In genomic region chr3:52196977-52197376, GRCh38 we compare ENCODE assay signal across 10 cellular contexts. TPM values are rescaled to one million over a fixed set of nuclear protein-coding genes. Genes with fewer than 3 reads are reported as not detected.
DNase-seq lines count a peak whose midpoint lies in the region; ATAC-seq and TF ChIP-seq lines count a peak whose summit lies in the region.
"Had no signal": no experiment of that assay in that cellular context is flagged by ENCODE, and none has a peak within 500 bp of the region (broad histone marks: within the 10 kb centered on the region; RNA-seq: fewer than 3 reads in every experiment).

No MANE protein-coding gene starts in this region.

- BruUV-seq in HCT116 (replicated peaks; lab: Mats Ljungman, UMichigan): no TSS peak

- H3K36me3 ChIP-seq in HCT116 (ENCODE audit: control insufficient read depth in 1 of 2, insufficient read depth in 2 of 2, low read length in 2 of 2): peaks cover 12 to 17% of the 10 kb centered on the region in 2 experiments; a peak in 3 of 4 replicates

- POLR2A ChIA-PET in HCT116 (lab: Charles Lee): interaction anchor here (0.9 to 1.5 kb wide), 4 partner anchors 8 to 214 kb away, joined by 3 to 4 read pairs (median 3); partner anchors contain the start of genes ACY1 and POC1A

- H3K27me3 ChIP-seq in HCT116 (ENCODE audit: insufficient read depth, low read length): no peaks in the 10 kb centered on the region

- no peak for TF ChIP-seq POLR2A in HCT116 (IDR thresholded peaks at IDR 0.05; ENCODE audit: borderline replicate concordance, extremely low read depth, insufficient read depth, insufficient read length)

- peak overlapping the region in 1 of 2 experiments; percentile 89; a peak in 3 of 4 replicates for H3K4me3 ChIP-seq in HCT116 (replicated peaks in 1 of 2; ENCODE audit: low read depth in 1 of 2, low read length in 2 of 2)

- peak overlapping the region; percentile 91 for H3K4me2 ChIP-seq in HCT116 (ENCODE audit: low read length)

- peaks cover 9 to 33% of the 10 kb centered on the region in 2 experiments for H3K4me1 ChIP-seq in HCT116 (ENCODE audit: control insufficient read depth in 1 of 2, insufficient read depth in 2 of 2, low read length in 2 of 2)

- peaks cover 25% of the 10 kb centered on the region for H3K79me2 ChIP-seq in HCT116 (ENCODE audit: insufficient read depth, low read length)

- H3K4me1 Mint-ChIP-seq in dendritic cell treated with granulocyte-macrophage colony-stimulating factor and Interleukin-4, amounts not matched to agents 40 ng/mL and 50 ng/mL, for 4 days (ENCODE audit: low read depth): peaks cover 79% of the 10 kb centered on the region
- H3K4me1 Mint-ChIP-seq in natural killer cell (peaks cover 21 to 40% of the 10 kb centered on the region in 2 donors), endothelial cell (ENCODE audit: unreplicated experiment) (peaks cover 21% of the 10 kb centered on the region)

- H3K9me3 Mint-ChIP-seq in dendritic cell treated with granulocyte-macrophage colony-stimulating factor and Interleukin-4, amounts not matched to agents 40 ng/mL and 50 ng/mL, for 4 days: no peaks in the 10 kb centered on the region
- H3K9me3 Mint-ChIP-seq in natural killer cell (no peaks in the 10 kb centered on the region), endothelial cell (ENCODE audit: unreplicated experiment) (no peaks in the 10 kb centered on the region)

- no peaks in the 10 kb centered on the region for H3K27me3 Mint-ChIP-seq in dendritic cell treated with granulocyte-macrophage colony-stimulating factor and Interleukin-4, amounts not matched to agents 40 ng/mL and 50 ng/mL, for 4 days
- H3K27me3 Mint-ChIP-seq in natural killer cell (ENCODE audit: low read depth in 2 of 2): no peaks in the 10 kb centered on the region
- peaks cover 3% of the 10 kb centered on the region for H3K27me3 Mint-ChIP-seq in endothelial cell (ENCODE audit: unreplicated experiment)

- no peak overlapping the region for H3K4me3 Mint-ChIP-seq in dendritic cell treated with granulocyte-macrophage colony-stimulating factor and Interleukin-4, amounts not matched to agents 40 ng/mL and 50 ng/mL, for 4 days
- H3K4me3 Mint-ChIP-seq in natural killer cell: peak overlapping the region; percentile 95
- no peak overlapping the region for H3K4me3 Mint-ChIP-seq in endothelial cell (ENCODE audit: unreplicated experiment)

- H3K27ac Mint-ChIP-seq in dendritic cell treated with granulocyte-macrophage colony-stimulating factor and Interleukin-4, amounts not matched to agents 40 ng/mL and 50 ng/mL, for 4 days: peak overlapping the region; percentile 95
- H3K27ac Mint-ChIP-seq in natural killer cell: peak overlapping the region; percentile 96 to 98
- H3K27ac Mint-ChIP-seq in endothelial cell (ENCODE audit: unreplicated experiment): no peak overlapping the region

- intact Hi-C loops in HCT116 (cut with micrococcal nuclease): no loop called here
- intact Hi-C loops in dendritic cell treated with granulocyte-macrophage colony-stimulating factor and Interleukin-4, amounts not matched to agents 40 ng/mL and 50 ng/mL, for 4 days (cut with micrococcal nuclease): no loop called here
- intact Hi-C loops in natural killer cell (cut with micrococcal nuclease): no loop called here

- H2AFZ ChIP-seq in HCT116 (ENCODE audit: low read depth, low read length, poor library complexity, severe bottlenecking): no peak overlapping the region

- H4K20me1 ChIP-seq in HCT116 (ENCODE audit: insufficient read depth): no peaks in the 10 kb centered on the region

- no peak for ATAC-seq in HCT116
- ATAC-seq in natural killer cell: no peak
- no peak for ATAC-seq in HG02885 (IDR thresholded peaks at IDR 0.05; ENCODE audit: poor library complexity, unreplicated experiment)

- no peaks in the 10 kb centered on the region for H3K9me2 ChIP-seq in HCT116 (ENCODE audit: insufficient read depth)

- RAD21 ChIA-PET in HCT116 (lab: Charles Lee; ENCODE audit: low non-redundant PET in 1 of 2, low total read pairs in 2 of 2, uncharacterized antibody in 2 of 2, unreplicated experiment in 2 of 2): no interaction called here

- H3K27ac ChIP-seq in 22Rv1 (peak overlapping the region; percentile 57), HCT116 (ENCODE audit: low read depth, low read length) (peak overlapping the region; percentile 87; the same call in 1 of the 2 replicates)

- no peak for TF ChIP-seq RAD21 in HCT116 (IDR thresholded peaks at IDR 0.05; ENCODE audit: low read depth)

- TF ChIP-seq CTCF in 22Rv1 (IDR thresholded peaks at IDR 0.05) (no peak), HCT116 (IDR thresholded peaks at IDR 0.05 in 2 of 3, conservative IDR thresholded peaks at IDR 0.05 in 1 of 3; ENCODE audit: borderline replicate concordance in 1 of 3, insufficient read depth in 1 of 3, low read depth in 2 of 3, low read length in 2 of 3) (no peak), natural killer cell (IDR thresholded peaks at IDR 0.05) (no peak), endothelial cell (IDR thresholded peaks at IDR 0.05; ENCODE audit: unreplicated experiment) (no peak)

- no peaks in the 10 kb centered on the region for H3K9me3 ChIP-seq in HCT116 (ENCODE audit: control insufficient read depth in 1 of 2, insufficient read depth in 1 of 2, low read depth in 1 of 2, low read length in 2 of 2)

- H3K36me3 Mint-ChIP-seq in dendritic cell treated with granulocyte-macrophage colony-stimulating factor and Interleukin-4, amounts not matched to agents 40 ng/mL and 50 ng/mL, for 4 days (ENCODE audit: low read depth): peaks cover 35% of the 10 kb centered on the region
- H3K36me3 Mint-ChIP-seq in natural killer cell (no peaks in the 10 kb centered on the region), endothelial cell (ENCODE audit: low read depth, unreplicated experiment) (peaks cover 14% of the 10 kb centered on the region)

- CTCF ChIA-PET in HCT116 (lab: Charles Lee): interaction anchor here (1.4 to 1.9 kb wide), 2 partner anchors 24 to 195 kb away, joined by 3 to 7 read pairs; no protein-coding TSS in a partner anchor

- no peak for DNase-seq in HCT116 (ENCODE audit: low read depth, low spot score)
- no peak for DNase-seq in natural killer cell
- DNase-seq in endothelial cell (ENCODE audit: low spot score): no peak
- DNase-seq in AG08395 (ENCODE audit: low spot score): no peak
- no peak for DNase-seq in hypothalamus (lab: John Stamatoyannopoulos, UW)

- H3K9ac ChIP-seq in HCT116 (ENCODE audit: low read length): peak overlapping the region; percentile 80

TF ChIP-seq in HCT116, 20 proteins besides CTCF, POLR2A, EP300 and RAD21 (continues in another document):
- TF ChIP-seq JUND (IDR thresholded peaks at IDR 0.05) (no peak), EZH2 (IDR thresholded peaks at IDR 0.05) (no peak), REST (IDR thresholded peaks at IDR 0.05; ENCODE audit: low read depth) (no peak), EGR1 (IDR thresholded peaks at IDR 0.05; ENCODE audit: low read depth) (no peak), SP1 (IDR thresholded peaks at IDR 0.05; ENCODE audit: low read depth) (no peak)

RNA-seq across cellular contexts. Expression of gene ALAS1, which starts 1.0 kb away (rescaled TPM):
- total RNA-seq in HCT116 (2021; ENCODE audit: unreplicated experiment) (74.0 TPM), natural killer cell (10 to 100 TPM; 17.0 to 34.5 (median 33.4) TPM), endothelial cell (ENCODE audit: unreplicated experiment) (59.1 TPM)
- 97.3 and 97.6 TPM in 2 replicates for polyA plus RNA-seq in HCT116 (2012)

RNA-seq across cellular contexts. Expression of gene TLR9, which starts 28.5 kb away (rescaled TPM):
- 0.15 TPM for total RNA-seq in HCT116 (2021; ENCODE audit: unreplicated experiment)
- polyA plus RNA-seq in HCT116 (2012): 0.14 and 0.16 TPM in 2 replicates
- under 1 TPM in 2 of 3 donors, not detected in 1; 0.20 to 0.21 TPM for total RNA-seq in natural killer cell
- not detected for total RNA-seq in endothelial cell (ENCODE audit: unreplicated experiment)
- total RNA-seq: epithelial cell of proximal tubule, lung microvascular endothelial cell had no signal

RNA-seq across cellular contexts. Expression of gene TWF2, which starts 42.0 kb away (rescaled TPM):
- total RNA-seq in HCT116 (2021; ENCODE audit: unreplicated experiment) (100 TPM), natural killer cell (10 to 100 TPM; 49.2 to 76.6 (median 52.0) TPM), endothelial cell (ENCODE audit: unreplicated experiment) (85.3 TPM)
- polyA plus RNA-seq in HCT116 (2012): 139 and 142 TPM in 2 replicates

RNA-seq across cellular contexts. Expression of gene POC1A, which starts 42.8 kb away (rescaled TPM):
- total RNA-seq in HCT116 (2021; ENCODE audit: unreplicated experiment) (34.0 TPM), natural killer cell (1 to 10 TPM; 1.3 to 2.6 (median 2.4) TPM), endothelial cell (ENCODE audit: unreplicated experiment) (7.5 TPM)
- 34.5 and 39.8 TPM in 2 replicates for polyA plus RNA-seq in HCT116 (2012)

RNA-seq across cellular contexts. Expression of gene PPM1M, which starts 48.6 kb away (rescaled TPM):
- 16.6 TPM for total RNA-seq in HCT116 (2021; ENCODE audit: unreplicated experiment)
- 18.3 and 18.8 TPM in 2 replicates for polyA plus RNA-seq in HCT116 (2012)
- total RNA-seq in natural killer cell: 10 to 100 TPM; 66.0 to 83.7 (median 77.8) TPM
- total RNA-seq in endothelial cell (ENCODE audit: unreplicated experiment): 15.0 TPM
